Comparison of ENCODE assay signal across 2 cellular contexts in genomic region chr10:116587878-116588590, GRCh38.
TF ChIP-seq lines count a peak whose summit lies in the region.

No MANE protein-coding gene starts in this region.

TF ChIP-seq in A549, 52 proteins besides CTCF, POLR2A, EP300 and RAD21:
- TF ChIP-seq FOSL2 (IDR thresholded peaks at IDR 0.05) (no peak), FOSL2 (CRISPR knock-in tag; IDR thresholded peaks at IDR 0.05) (peak; percentile 20; the same call in 1 of the 2 replicates), ZSCAN20 (CRISPR knock-in tag; IDR thresholded peaks at IDR 0.05) (no peak)

TF ChIP-seq in K562, 482 proteins besides CTCF, POLR2A, EP300 and RAD21:
- no peak for TF ChIP-seq JUNB (CRISPR knock-in tag; conservative IDR thresholded peaks at IDR 0.05)
- TF ChIP-seq ZMIZ1 (IDR thresholded peaks at IDR 0.05; ENCODE audit: low read depth in 2 of 2, low read length in 2 of 2) = no peak
- TF ChIP-seq ADNP (tag; IDR thresholded peaks at IDR 0.05) = no peak
- no peak for TF ChIP-seq ZEB2 (IDR thresholded peaks at IDR 0.05)
- no peak for TF ChIP-seq SPI1 (IDR thresholded peaks at IDR 0.05; ENCODE audit: borderline replicate concordance, low read depth, low read length)
- TF ChIP-seq ATF3 (IDR thresholded peaks at IDR 0.05) = 0 out of 2 replicates have a peak, but pooled peaks have one; percentile 24
- TF ChIP-seq ATF3 (CRISPR knock-in tag; conservative IDR thresholded peaks at IDR 0.05) = no peak
- TF ChIP-seq EZH2 (IDR thresholded peaks at IDR 0.05; ENCODE audit: borderline replicate concordance, low read depth, low read length) = no peak
